27 cellular contexts compared by ENCODE assay signal in the genomic region with DNA sequence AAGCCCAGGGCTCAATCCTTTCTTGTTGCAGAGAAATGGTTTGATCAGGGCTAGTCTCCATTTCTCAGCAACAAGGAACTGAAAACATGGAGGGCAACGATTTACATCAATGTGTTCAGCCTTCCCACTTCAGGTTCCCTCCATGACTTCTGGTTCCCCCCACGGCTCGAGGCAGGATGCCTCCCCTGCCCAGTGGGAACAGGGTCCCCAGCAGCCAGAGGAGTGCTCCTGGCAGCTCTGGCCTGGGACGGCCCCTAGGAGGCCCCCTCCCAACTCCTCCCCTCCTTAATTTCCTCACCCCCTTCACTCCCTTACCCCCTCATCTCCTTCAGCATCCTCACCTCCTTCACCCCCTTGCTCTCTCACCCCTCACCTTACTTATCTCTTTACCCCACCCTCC.
DNase-seq lines count a peak whose midpoint lies in the region; ATAC-seq and TF ChIP-seq lines count a peak whose summit lies in the region.
"Had no signal": no experiment of that assay in that cellular context is flagged by ENCODE, and none has a peak within 500 bp of the region (broad histone marks: within the 10 kb centered on the region; RNA-seq: fewer than 3 reads in every experiment).

No MANE protein-coding gene starts in this region.

- H3K4me3 ChIP-seq in H7 (ENCODE audit: insufficient read depth, low read depth, low read length) = no peak overlapping the region
- H3K4me3 ChIP-seq in WERI-Rb-1 (ENCODE audit: low read depth, low read length) = no peak overlapping the region
- no peak overlapping the region for H3K4me3 ChIP-seq in neural progenitor cell
- no peak overlapping the region for H3K4me3 ChIP-seq in lower lobe of right lung
- H3K4me3 ChIP-seq: GM12878 had no signal

- H3K27me3 ChIP-seq in H7 (ENCODE audit: control insufficient read depth, insufficient read depth, low read length) (no peaks in the 10 kb centered on the region), WERI-Rb-1 (ENCODE audit: insufficient read depth, low read depth, severe bottlenecking) (no peaks in the 10 kb centered on the region), neural progenitor cell (no peaks in the 10 kb centered on the region), lower lobe of right lung (ENCODE audit: low read depth) (no peaks in the 10 kb centered on the region)

- POLR2A ChIA-PET in activated CD4-positive, alpha-beta T cell treated with anti-CD3 and anti-CD28 coated beads, Interleukin-2, amount 10 ng/mL, durations not matched to agents 7 days and 5 days (lab: Charles Lee) = no interaction called here

- ATAC-seq in sciatic nerve (no peak), lower lobe of right lung (no peak)
- ATAC-seq: GM12878, HCT116, Panc1 had no signal

- no peak overlapping the region for H3K4me3 Mint-ChIP-seq in neural progenitor cell
- H3K4me3 Mint-ChIP-seq in activated CD4-positive, alpha-beta T cell treated with anti-CD3 and anti-CD28 coated beads, Interleukin-2, amount 10 ng/mL, durations not matched to agents 7 days and 5 days = no peak overlapping the region
- H3K4me3 Mint-ChIP-seq: CD4-positive, alpha-beta memory T cell had no signal

- H3K79me2 ChIP-seq in neural progenitor cell (ENCODE audit: low read depth) = no peaks in the 10 kb centered on the region

- no peak overlapping the region for H3K9ac ChIP-seq in neural progenitor cell

- peaks cover 48% of the 10 kb centered on the region for H3K4me1 Mint-ChIP-seq in neural progenitor cell
- H3K4me1 Mint-ChIP-seq in activated CD4-positive, alpha-beta T cell treated with anti-CD3 and anti-CD28 coated beads, Interleukin-2, amount 10 ng/mL, durations not matched to agents 7 days and 5 days = no peaks in the 10 kb centered on the region
- H3K4me1 Mint-ChIP-seq: CD4-positive, alpha-beta memory T cell had no signal

- CTCF ChIA-PET in activated CD4-positive, alpha-beta T cell treated with anti-CD3 and anti-CD28 coated beads, Interleukin-2, amount 10 ng/mL, durations not matched to agents 7 days and 5 days (lab: Charles Lee) = no interaction called here

- H3K36me3 Mint-ChIP-seq in neural progenitor cell = no peaks in the 10 kb centered on the region
- H3K36me3 Mint-ChIP-seq in activated CD4-positive, alpha-beta T cell treated with anti-CD3 and anti-CD28 coated beads, Interleukin-2, amount 10 ng/mL, durations not matched to agents 7 days and 5 days (ENCODE audit: low read depth) = no peaks in the 10 kb centered on the region
- H3K36me3 Mint-ChIP-seq: CD4-positive, alpha-beta memory T cell had no signal

- H3K27me3 Mint-ChIP-seq in neural progenitor cell (ENCODE audit: insufficient read depth, low read depth) = peaks cover 14% of the 10 kb centered on the region
- peaks cover 7% of the 10 kb centered on the region for H3K27me3 Mint-ChIP-seq in activated CD4-positive, alpha-beta T cell treated with anti-CD3 and anti-CD28 coated beads, Interleukin-2, amount 10 ng/mL, durations not matched to agents 7 days and 5 days

- H3K9me3 ChIP-seq in WERI-Rb-1 (ENCODE audit: severe bottlenecking) (no peaks in the 10 kb centered on the region), neural progenitor cell (ENCODE audit: low read depth) (no peaks in the 10 kb centered on the region), lower lobe of right lung (no peaks in the 10 kb centered on the region)

- no peak overlapping the region for H3K4me2 ChIP-seq in neural progenitor cell

- TF ChIP-seq CTCF in WERI-Rb-1 (IDR thresholded peaks at IDR 0.05; ENCODE audit: low read depth, low read length) (0 out of 2 replicates have a peak, but pooled peaks have one; percentile 12), neural progenitor cell (IDR thresholded peaks at IDR 0.05) (no peak), lower lobe of right lung (IDR thresholded peaks at IDR 0.05) (no peak)

- intact Hi-C loops in sciatic nerve (cut with DNase I) (no loop called here), lower lobe of right lung (cut with DNase I) (no loop called here)

- H3K27ac ChIP-seq in WERI-Rb-1 (no peak overlapping the region), neural progenitor cell (no peak overlapping the region), lower lobe of right lung (no peak overlapping the region)
- H3K27ac ChIP-seq: HL-60, RWPE1 had no signal

- peaks cover 10% of the 10 kb centered on the region for H3F3A ChIP-seq in neural progenitor cell (ENCODE audit: low read depth)

- no peak overlapping the region for H3K27ac Mint-ChIP-seq in neural progenitor cell
- no peak overlapping the region for H3K27ac Mint-ChIP-seq in activated CD4-positive, alpha-beta T cell treated with anti-CD3 and anti-CD28 coated beads, Interleukin-2, amount 10 ng/mL, durations not matched to agents 7 days and 5 days

- DNase-seq in H7 (peak; percentile 31), WERI-Rb-1 (no peak), neural progenitor cell (ENCODE audit: low spot score) (no peak), sciatic nerve (ENCODE audit: low spot score) (peak; percentile 3), lower lobe of right lung (no peak)
- DNase-seq in activated CD4-positive, alpha-beta T cell treated with anti-CD3 and anti-CD28 coated beads, Interleukin-2, amount 50 U/mL, for 1 hour = no peak
- no peak for DNase-seq in activated CD4-positive, alpha-beta T cell treated with anti-CD3 and anti-CD28 coated beads, Interleukin-2, amount 10 ng/mL, durations not matched to agents 7 days and 5 days
- DNase-seq: C1 segment of cervical spinal cord; CD4-positive, alpha-beta memory T cell; COR-L47; DMS79; EL; GDM1; GOT3; NCI-H1048; NCI-H1417; NCI-H1694 treated with DMSO at 0.1 percent for 48 hours; NCI-H2081; NCI-H226; NCI-H510A; NCI-H69; SHP77 had no signal

- H3K36me3 ChIP-seq in H7 (replicated peaks; ENCODE audit: control insufficient read depth, insufficient read depth, low read length) = no peaks in the 10 kb centered on the region
- H3K36me3 ChIP-seq in WERI-Rb-1 = no peaks in the 10 kb centered on the region
- no peaks in the 10 kb centered on the region for H3K36me3 ChIP-seq in neural progenitor cell
- H3K36me3 ChIP-seq in lower lobe of right lung = no peaks in the 10 kb centered on the region

- H3K4me1 ChIP-seq in neural progenitor cell (peaks cover 20% of the 10 kb centered on the region), lower lobe of right lung (no peaks in the 10 kb centered on the region)

- H3K9me3 Mint-ChIP-seq in neural progenitor cell = peaks cover 7% of the 10 kb centered on the region
- no peaks in the 10 kb centered on the region for H3K9me3 Mint-ChIP-seq in activated CD4-positive, alpha-beta T cell treated with anti-CD3 and anti-CD28 coated beads, Interleukin-2, amount 10 ng/mL, durations not matched to agents 7 days and 5 days
- H3K9me3 Mint-ChIP-seq: CD4-positive, alpha-beta memory T cell had no signal

- H4K20me1 ChIP-seq in neural progenitor cell (ENCODE audit: low read depth) = no peaks in the 10 kb centered on the region

- peak overlapping the region; percentile 45 for H2AFZ ChIP-seq in neural progenitor cell (replicated peaks)

Comparison
In these comparisons a context has a peak if more than half of its experiments do, and no peak if none do; other contexts are left out.
1. DNase-seq: peak in H7 (single experiment) and sciatic nerve (single experiment); none in WERI-Rb-1 (single experiment), neural progenitor cell (single experiment), activated CD4-positive, alpha-beta T cell treated with anti-CD3 and anti-CD28 coated beads, Interleukin-2, amount 50 U/mL, for 1 hour (single experiment), activated CD4-positive, alpha-beta T cell treated with anti-CD3 and anti-CD28 coated beads, Interleukin-2, amount 10 ng/mL, durations not matched to agents 7 days and 5 days (single experiment) and lower lobe of right lung (single experiment).